8 cellular contexts compared by ENCODE assay signal in the genomic region with DNA sequence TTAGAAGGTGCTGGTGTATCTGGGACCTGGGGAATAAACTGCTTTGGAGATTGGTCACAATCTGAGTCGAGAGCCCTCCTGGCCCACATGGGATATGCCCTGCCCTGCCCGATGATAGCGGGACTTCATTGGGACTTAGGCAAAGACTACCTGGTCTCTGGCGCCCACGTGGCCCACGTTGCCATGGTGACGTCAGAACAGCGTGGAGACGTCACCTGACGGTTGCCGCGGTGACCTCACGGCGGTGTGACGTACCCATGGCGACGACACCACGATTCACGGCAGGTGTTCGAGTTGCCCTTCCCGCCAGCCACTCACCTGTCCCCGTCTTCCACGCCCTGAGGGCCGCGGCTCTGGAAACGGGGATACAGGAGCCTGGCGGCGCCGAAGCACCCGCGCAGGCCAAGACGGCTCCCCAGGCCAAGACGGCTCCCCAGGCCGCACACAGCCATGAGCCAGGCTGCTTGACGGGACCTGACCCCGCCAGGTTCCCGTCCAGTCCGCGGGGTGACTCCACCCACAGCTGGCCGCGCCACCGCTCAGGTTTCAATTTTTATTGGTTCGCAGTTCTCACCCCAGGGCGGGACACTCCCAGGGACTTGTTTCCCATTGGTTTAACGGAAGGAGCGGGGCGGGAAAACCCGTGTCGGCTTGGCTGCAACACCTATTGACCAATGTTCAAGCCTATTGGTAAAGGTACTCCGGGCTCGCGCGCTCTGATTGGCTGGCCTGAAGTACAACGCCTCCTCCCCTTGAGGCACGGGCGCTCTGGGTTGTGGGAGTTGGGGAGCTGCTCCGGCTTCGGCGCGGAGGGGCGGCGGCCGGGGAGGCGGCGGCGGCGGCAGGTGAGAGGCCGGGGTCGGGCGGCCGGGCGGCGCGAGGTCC. TPM values are rescaled to one million over a fixed set of nuclear protein-coding genes. Genes with fewer than 3 reads are reported as not detected.
DNase-seq lines count a peak whose midpoint lies in the region; ATAC-seq and TF ChIP-seq lines count a peak whose summit lies in the region.

Gene MMAB (minus strand): TSS at position 476 of the 885 bp plus-strand sequence. CDS start 24 bp downstream, at position 452.
Gene MVK (plus strand): TSS at position 766 of the 885 bp plus-strand sequence. CDS start 1,029 bp downstream, outside the sequence.

- peak within 1 kb of the TSS; percentile 91 for H3K27ac ChIP-seq in SK-N-MC
- H3K27ac ChIP-seq in gastroesophageal sphincter: peak within 1 kb of the TSS; percentile 64 to 88 (median 85)
- peak within 1 kb of the TSS; percentile 81 for H3K27ac ChIP-seq in neutrophil
- peak within 1 kb of the TSS; percentile 90 for H3K27ac ChIP-seq in substantia nigra (ENCODE audit: low read depth, low read length, poor library complexity, severe bottlenecking)

- H3K9ac ChIP-seq in SK-N-MC (ENCODE audit: insufficient read length): peak within 1 kb of the TSS; percentile 87

- H3K4me1 Mint-ChIP-seq in HFFc6 (ENCODE audit: low read depth): peaks cover 21% of the 10 kb centered on the region
- H3K4me1 Mint-ChIP-seq in activated naive CD4-positive, alpha-beta T cell treated with anti-CD3 and anti-CD28 coated beads, Interleukin-2, amount 10 ng/mL, durations not matched to agents 7 days and 5 days: peaks cover 33% of the 10 kb centered on the region

- H3K9me3 Mint-ChIP-seq in HFFc6: no peaks in the 10 kb centered on the region
- H3K9me3 Mint-ChIP-seq in activated naive CD4-positive, alpha-beta T cell treated with anti-CD3 and anti-CD28 coated beads, Interleukin-2, amount 10 ng/mL, durations not matched to agents 7 days and 5 days: no peaks in the 10 kb centered on the region

- no peak for TF ChIP-seq EP300 in gastroesophageal sphincter (IDR thresholded peaks at IDR 0.05)

- TF ChIP-seq POLR2A in NB4 (IDR thresholded peaks at IDR 0.05; ENCODE audit: extremely low read depth, insufficient read length) (peak; percentile 76), gastroesophageal sphincter (IDR thresholded peaks at IDR 0.05) (peak; percentile 53 to 61)

- peak within 1 kb of the TSS; percentile 91 for H3K4me3 Mint-ChIP-seq in HFFc6
- H3K4me3 Mint-ChIP-seq in activated naive CD4-positive, alpha-beta T cell treated with anti-CD3 and anti-CD28 coated beads, Interleukin-2, amount 10 ng/mL, durations not matched to agents 7 days and 5 days: peak within 1 kb of the TSS; percentile 88

- ATAC-seq in gastroesophageal sphincter: peak; percentile 98

- H3K4me1 ChIP-seq in gastroesophageal sphincter: peaks cover 0 to 20% (median 0%) of the 10 kb centered on the region in 3 donors
- H3K4me1 ChIP-seq in neutrophil (ENCODE audit: control insufficient read depth in 1 of 2, insufficient read depth in 1 of 2, low read depth in 1 of 2, low read length in 1 of 2): peaks cover 18 to 20% of the 10 kb centered on the region in 2 experiments

- TF ChIP-seq CTCF in HFFc6 (IDR thresholded peaks at IDR 0.05) (no peak), NB4 (IDR thresholded peaks at IDR 0.05; ENCODE audit: low read depth, low read length) (no peak), gastroesophageal sphincter (IDR thresholded peaks at IDR 0.05) (no peak), neutrophil (IDR thresholded peaks at IDR 0.05) (peak; percentile 53)

- H3K27me3 Mint-ChIP-seq in HFFc6 (ENCODE audit: insufficient read depth): peaks cover 1% of the 10 kb centered on the region
- peaks cover 6% of the 10 kb centered on the region for H3K27me3 Mint-ChIP-seq in activated naive CD4-positive, alpha-beta T cell treated with anti-CD3 and anti-CD28 coated beads, Interleukin-2, amount 10 ng/mL, durations not matched to agents 7 days and 5 days

- CTCF ChIA-PET in activated naive CD4-positive, alpha-beta T cell treated with anti-CD3 and anti-CD28 coated beads, Interleukin-2, amount 10 ng/mL, durations not matched to agents 7 days and 5 days (lab: Charles Lee): interaction anchor here (0.9 to 2.8 kb wide), 4 partner anchors 13 to 203 kb away, joined by 3 to 17 read pairs (median 5); no protein-coding TSS in a partner anchor

- H3K9me3 ChIP-seq in SK-N-MC (ENCODE audit: low read depth, low read length) (no peaks in the 10 kb centered on the region), gastroesophageal sphincter (no peaks in the 10 kb centered on the region), neutrophil (no peaks in the 10 kb centered on the region)

- H3K36me3 ChIP-seq in SK-N-MC (ENCODE audit: insufficient read depth, low read length) (peaks cover 54% of the 10 kb centered on the region), gastroesophageal sphincter (peaks cover 0 to 59% of the 10 kb centered on the region in 2 donors), neutrophil (peaks cover 19% of the 10 kb centered on the region)

- peak within 1 kb of the TSS; percentile 88 for H3K27ac Mint-ChIP-seq in HFFc6
- peak within 1 kb of the TSS; percentile 90 for H3K27ac Mint-ChIP-seq in activated naive CD4-positive, alpha-beta T cell treated with anti-CD3 and anti-CD28 coated beads, Interleukin-2, amount 10 ng/mL, durations not matched to agents 7 days and 5 days

- H3K36me3 Mint-ChIP-seq in HFFc6 (ENCODE audit: low read depth): no peaks in the 10 kb centered on the region
- peaks cover 45% of the 10 kb centered on the region for H3K36me3 Mint-ChIP-seq in activated naive CD4-positive, alpha-beta T cell treated with anti-CD3 and anti-CD28 coated beads, Interleukin-2, amount 10 ng/mL, durations not matched to agents 7 days and 5 days

- H3K4me3 ChIP-seq in NB4 (ENCODE audit: low read depth, low read length) (peak within 1 kb of the TSS; percentile 94), SK-N-MC (peak within 1 kb of the TSS; percentile 88), gastroesophageal sphincter (peak within 1 kb of the TSS; percentile 49 to 86), neutrophil (ENCODE audit: low read depth in 1 of 2, low read length in 1 of 2) (peak within 1 kb of the TSS; percentile 77 to 81)

- H3K27me3 ChIP-seq in gastroesophageal sphincter (no peaks in the 10 kb centered on the region), neutrophil (no peaks in the 10 kb centered on the region)

- peak; percentile 94 for DNase-seq in GM04503 (ENCODE audit: low read depth)
- peak; percentile 100 for DNase-seq in HFFc6
- peak; percentile 100 for DNase-seq in NB4 (ENCODE audit: low read depth)
- DNase-seq in SK-N-MC (ENCODE audit: low read depth, low spot score): peak; percentile 98
- peak; percentile 100 for DNase-seq in activated naive CD4-positive, alpha-beta T cell treated with anti-CD3 and anti-CD28 coated beads, Interleukin-2, amount 10 ng/mL, durations not matched to agents 7 days and 5 days
- DNase-seq in substantia nigra (lab: John Stamatoyannopoulos, UW): peak; percentile 75 to 100 (median 98)

- WGBS in gastroesophageal sphincter (ENCODE audit: low coverage in 1 of 2), 2 donors: 0% methylated on average over 3 to 16 of the region's 74 CpGs

RNA-seq across cellular contexts. Expression of gene MMAB, which starts in this region (rescaled TPM):
- 10 to 100 TPM; 12.8 to 23.1 (median 18.7) TPM for total RNA-seq in HFFc6 (2021; fragmentation: NEBNext Ultra II Directional; extraction: Animal tissue kit (Norgen Biotek cat#: 25700))
- total RNA-seq in gastroesophageal sphincter: 10 to 100 TPM; 22.3 to 39.6 (median 31.1) TPM

RNA-seq across cellular contexts. Expression of gene MVK, which starts in this region (rescaled TPM):
- 10 to 100 TPM in 1 of 6 experiments, 1 to 10 TPM in 5; 7.1 to 10.4 (median 7.9) TPM for total RNA-seq in HFFc6 (2021; fragmentation: NEBNext Ultra II Directional; extraction: Animal tissue kit (Norgen Biotek cat#: 25700))
- total RNA-seq in gastroesophageal sphincter: 10 to 100 TPM in 2 of 4 donors, 1 to 10 TPM in 2; 6.2 to 18.2 (median 10.4) TPM

Comparison
In these comparisons a context has a peak if more than half of its experiments do, and no peak if none do; other contexts are left out.
1. Peak in every context shown above with its lines: DNase-seq, ATAC-seq, H3K4me3 ChIP-seq and H3K27ac ChIP-seq.